Comparison of ENCODE assay signal across 8 cellular contexts in genomic region chrX:47146121-47146935, GRCh38. TPM values are rescaled to one million over a fixed set of nuclear protein-coding genes. Genes with fewer than 3 reads are reported as not detected.
DNase-seq lines count a peak whose midpoint lies in the region; ATAC-seq, FAIRE-seq and TF ChIP-seq lines count a peak whose summit lies in the region.

No MANE protein-coding gene starts in this region.

- H3K9ac ChIP-seq in mucosa of rectum (ENCODE audit: low read depth in 1 of 2, low read length in 2 of 2), result peak overlapping the region; percentile 66 to 86

- peak overlapping the region; percentile 82 for H3K4me3 ChIP-seq in CD4-positive, CD25-positive, alpha-beta regulatory T cell (ENCODE audit: low read depth, low read length)
- H3K4me3 ChIP-seq in LNCaP clone FGC (ENCODE audit: low read depth, low read length) (peak overlapping the region; percentile 69), bronchial epithelial cell (ENCODE audit: low read depth, low read length) (peak overlapping the region; percentile 76), mucosa of rectum (ENCODE audit: low read length in 2 of 2) (peak overlapping the region; percentile 70 to 87)

- no peak for DNase-seq in CD4-positive, CD25-positive, alpha-beta regulatory T cell
- DNase-seq in LNCaP clone FGC (ENCODE audit: low read depth) (no peak), bronchial epithelial cell (ENCODE audit: low read depth) (peak; percentile 10), cerebellar nuclear complex (lab: John Stamatoyannopoulos, UW) (no peak), NCI-H510A (lab: John Stamatoyannopoulos, UW) (no peak)

- H3K27me3 Mint-ChIP-seq in CD4-positive, CD25-positive, alpha-beta regulatory T cell, result peaks cover 12% of the 10 kb centered on the region

- FAIRE-seq in bronchial epithelial cell (lab: Jason Lieb, UNC), result no peak

- peak overlapping the region; percentile 95 to 99 (median 97) for H3K4me3 Mint-ChIP-seq in CD4-positive, CD25-positive, alpha-beta regulatory T cell

- peaks cover 0 to 3% (median 0%) of the 10 kb centered on the region in 7 donors for H3K9me3 Mint-ChIP-seq in CD4-positive, CD25-positive, alpha-beta regulatory T cell

- ATAC-seq in CD4-positive, CD25-positive, alpha-beta regulatory T cell (ENCODE audit: low read depth in 2 of 2), result no peak
- ATAC-seq in HG03045 (IDR thresholded peaks at IDR 0.05; ENCODE audit: unreplicated experiment) (no peak), HG03439 (IDR thresholded peaks at IDR 0.05; ENCODE audit: unreplicated experiment) (no peak)

- H3K27me3 ChIP-seq in CD4-positive, CD25-positive, alpha-beta regulatory T cell (ENCODE audit: control insufficient read depth, insufficient read depth, low read length), result no peaks in the 10 kb centered on the region
- H3K27me3 ChIP-seq in bronchial epithelial cell (ENCODE audit: control insufficient read depth, insufficient read depth, low read length) (no peaks in the 10 kb centered on the region), mucosa of rectum (ENCODE audit: control insufficient read depth in 2 of 2, insufficient read depth in 2 of 2, low read length in 2 of 2) (peaks cover 0 to 3% of the 10 kb centered on the region in 2 donors)

- peaks cover 12% of the 10 kb centered on the region for H3K4me1 ChIP-seq in CD4-positive, CD25-positive, alpha-beta regulatory T cell (ENCODE audit: control insufficient read depth, insufficient read depth, low read length, poor library complexity, severe bottlenecking)
- peaks cover 8 to 10% of the 10 kb centered on the region in 2 donors for H3K4me1 ChIP-seq in mucosa of rectum (ENCODE audit: control insufficient read depth in 2 of 2, insufficient read depth in 2 of 2, low read length in 2 of 2)

- H3K9me3 ChIP-seq in CD4-positive, CD25-positive, alpha-beta regulatory T cell (ENCODE audit: control insufficient read depth in 2 of 2, low read length in 2 of 2), result no peaks in the 10 kb centered on the region
- H3K9me3 ChIP-seq in mucosa of rectum (ENCODE audit: control insufficient read depth in 2 of 2, low read length in 2 of 2), result no peaks in the 10 kb centered on the region

- H3K4me1 Mint-ChIP-seq in CD4-positive, CD25-positive, alpha-beta regulatory T cell, result peaks cover 3 to 51% (median 15%) of the 10 kb centered on the region in 4 donors

- H3K27ac ChIP-seq in CD4-positive, CD25-positive, alpha-beta regulatory T cell (ENCODE audit: insufficient read depth, low read length, poor library complexity, severe bottlenecking), result peak overlapping the region; percentile 92
- H3K27ac ChIP-seq in mucosa of rectum (ENCODE audit: low read depth in 2 of 2, low read length in 2 of 2), result peak overlapping the region; percentile 95 to 97

- peak overlapping the region; percentile 94 to 99 (median 99) for H3K27ac Mint-ChIP-seq in CD4-positive, CD25-positive, alpha-beta regulatory T cell

- peaks cover 20% of the 10 kb centered on the region for H3K36me3 Mint-ChIP-seq in CD4-positive, CD25-positive, alpha-beta regulatory T cell

- H3K36me3 ChIP-seq in CD4-positive, CD25-positive, alpha-beta regulatory T cell (ENCODE audit: control insufficient read depth, insufficient read depth, low read length), result peaks cover 14% of the 10 kb centered on the region
- peaks cover 1% of the 10 kb centered on the region for H3K36me3 ChIP-seq in bronchial epithelial cell (ENCODE audit: control insufficient read depth, insufficient read depth, low read length)
- peaks cover 7 to 8% of the 10 kb centered on the region in 2 donors for H3K36me3 ChIP-seq in mucosa of rectum (ENCODE audit: control insufficient read depth in 2 of 2, insufficient read depth in 2 of 2, low read length in 2 of 2)

- no peak for TF ChIP-seq CTCF in LNCaP clone FGC (IDR thresholded peaks at IDR 0.05; ENCODE audit: control insufficient read depth, extremely low read depth, insufficient read depth)
- TF ChIP-seq CTCF in bronchial epithelial cell (IDR thresholded peaks at IDR 0.05; ENCODE audit: insufficient read depth, low read length, severe bottlenecking), result no peak

RNA-seq across cellular contexts. Expression of gene RBM10, which starts 1.3 kb away (rescaled TPM):
- 37.6 TPM for total RNA-seq in CD4-positive, CD25-positive, alpha-beta regulatory T cell
- 10 to 100 TPM; 17.9 to 22.6 (median 22.0) TPM for polyA plus RNA-seq in CD4-positive, CD25-positive, alpha-beta regulatory T cell
- 29.0 and 35.2 TPM in 2 replicates for total RNA-seq in bronchial epithelial cell

RNA-seq across cellular contexts. Expression of gene NDUFB11, which starts 1.8 kb away (rescaled TPM):
- 50.3 TPM for total RNA-seq in CD4-positive, CD25-positive, alpha-beta regulatory T cell
- polyA plus RNA-seq in CD4-positive, CD25-positive, alpha-beta regulatory T cell, result 100 to 1,000 TPM; 164 to 190 (median 179) TPM
- total RNA-seq in bronchial epithelial cell, result 32.1 and 48.4 TPM in 2 replicates

RNA-seq across cellular contexts. Expression of gene UBA1, which starts 47.3 kb away (rescaled TPM):
- 173 TPM for total RNA-seq in CD4-positive, CD25-positive, alpha-beta regulatory T cell
- 100 to 1,000 TPM; 163 to 210 (median 175) TPM for polyA plus RNA-seq in CD4-positive, CD25-positive, alpha-beta regulatory T cell
- 87.4 and 137 TPM in 2 replicates for total RNA-seq in bronchial epithelial cell
